Comparison of ENCODE assay signal across 14 cellular contexts in genomic region chr13:31629085-31629785, GRCh38.
DNase-seq lines count a peak whose midpoint lies in the region; ATAC-seq, FAIRE-seq and TF ChIP-seq lines count a peak whose summit lies in the region.
"Had no signal": no experiment of that assay in that cellular context is flagged by ENCODE, and none has a peak within 500 bp of the region (broad histone marks: within the 10 kb centered on the region; RNA-seq: fewer than 3 reads in every experiment).

No MANE protein-coding gene starts in this region.

- H3K27ac Mint-ChIP-seq in HFFc6 = peak overlapping the region; percentile 71
- H3K27ac Mint-ChIP-seq in CD4-positive, alpha-beta memory T cell = no peak overlapping the region
- H3K27ac Mint-ChIP-seq: activated CD8-positive, alpha-beta memory T cell treated with anti-CD3 and anti-CD28 coated beads, Interleukin-2, amount 10 ng/mL, durations not matched to agents 7 days and 5 days; activated naive CD4-positive, alpha-beta T cell treated with anti-CD3 and anti-CD28 coated beads, Interleukin-2, amount 50 U/mL, for 24 hours; T-helper 1 cell treated with Interleukin-12 subunit alpha and Interleukin-12 subunit beta and Interleukin-4 antibody, amounts not matched to agents 30 μg/mL and 1 μg/mL, for 36 hours; type B pancreatic cell had no signal

- H3K9me3 ChIP-seq in OCI-LY3 (ENCODE audit: insufficient read depth, low read length) (no peaks in the 10 kb centered on the region), small intestine (ENCODE audit: control insufficient read depth, low read depth) (no peaks in the 10 kb centered on the region)
- H3K9me3 ChIP-seq in CD4-positive, alpha-beta memory T cell (ENCODE audit: control insufficient read depth in 1 of 2, low read length in 2 of 2) = no peaks in the 10 kb centered on the region

- H3K27me3 Mint-ChIP-seq in HFFc6 (ENCODE audit: insufficient read depth) = no peaks in the 10 kb centered on the region; the same call in 1 of the 2 replicates
- peaks cover 3 to 6% of the 10 kb centered on the region in 2 donors for H3K27me3 Mint-ChIP-seq in CD4-positive, alpha-beta memory T cell
- H3K27me3 Mint-ChIP-seq: activated CD8-positive, alpha-beta memory T cell treated with anti-CD3 and anti-CD28 coated beads, Interleukin-2, amount 10 ng/mL, durations not matched to agents 7 days and 5 days; type B pancreatic cell had no signal

- H3K27me3 ChIP-seq in OCI-LY3 (ENCODE audit: low read depth, low read length) = no peaks in the 10 kb centered on the region
- H3K27me3 ChIP-seq in CD4-positive, alpha-beta memory T cell (ENCODE audit: insufficient read depth, low read length) = no peaks in the 10 kb centered on the region
- no peaks in the 10 kb centered on the region for H3K27me3 ChIP-seq in small intestine (ENCODE audit: control insufficient read depth in 2 of 2, insufficient read depth in 2 of 2, low read length in 2 of 2)

- peak; percentile 34 for ATAC-seq in sciatic nerve
- no peak for ATAC-seq in GM21528 (IDR thresholded peaks at IDR 0.05; ENCODE audit: low FRiP score, unreplicated experiment)
- no peak for ATAC-seq in GM21515 (IDR thresholded peaks at IDR 0.05; ENCODE audit: unreplicated experiment)
- ATAC-seq: activated CD8-positive, alpha-beta memory T cell treated with anti-CD3 and anti-CD28 coated beads, Interleukin-2, amount 10 ng/mL, durations not matched to agents 7 days and 5 days had no signal

- POLR2A ChIA-PET in CD4-positive, alpha-beta memory T cell (lab: Charles Lee; ENCODE audit: partially characterized antibody) = no interaction called here

- no peaks in the 10 kb centered on the region for H3K79me2 ChIP-seq in OCI-LY3 (ENCODE audit: low read length)

- DNase-seq in HFFc6 = peak; percentile 46
- peak; percentile 35 to 77 for DNase-seq in cardiac fibroblast (ENCODE audit: low read depth in 2 of 2)
- no peak for DNase-seq in sciatic nerve (ENCODE audit: low spot score)
- no peak for DNase-seq in CD4-positive, alpha-beta memory T cell
- no peak for DNase-seq in small intestine
- DNase-seq: activated CD8-positive, alpha-beta memory T cell treated with anti-CD3 and anti-CD28 coated beads, Interleukin-2, amount 10 ng/mL, durations not matched to agents 7 days and 5 days; NCI-H187 had no signal

- no peak overlapping the region for H3K4me3 ChIP-seq in OCI-LY3 (ENCODE audit: low read length)
- H3K4me3 ChIP-seq in cardiac fibroblast (replicated peaks in 1 of 2; ENCODE audit: low read depth in 2 of 2, low read length in 2 of 2) = no peak overlapping the region
- H3K4me3 ChIP-seq in CD4-positive, alpha-beta memory T cell (ENCODE audit: low read length in 2 of 2) = no peak overlapping the region
- no peak overlapping the region for H3K4me3 ChIP-seq in small intestine (ENCODE audit: low read depth in 1 of 2, low read length in 2 of 2)
- H3K4me3 ChIP-seq: HAP-1 had no signal

- H3K27ac ChIP-seq in OCI-LY3 (ENCODE audit: low read length) = no peak overlapping the region
- H3K27ac ChIP-seq in CD4-positive, alpha-beta memory T cell (ENCODE audit: low read depth, low read length) = no peak overlapping the region
- H3K27ac ChIP-seq in small intestine (ENCODE audit: low read depth in 1 of 2, low read length in 1 of 2) = no peak overlapping the region

- intact Hi-C loops in sciatic nerve (cut with DNase I) = no loop called here
- intact Hi-C loops in CD4-positive, alpha-beta memory T cell (cut with micrococcal nuclease) = no loop called here

- peaks cover 8% of the 10 kb centered on the region for H3K36me3 Mint-ChIP-seq in HFFc6 (ENCODE audit: low read depth)
- no peaks in the 10 kb centered on the region for H3K36me3 Mint-ChIP-seq in CD4-positive, alpha-beta memory T cell
- H3K36me3 Mint-ChIP-seq: activated CD8-positive, alpha-beta memory T cell treated with anti-CD3 and anti-CD28 coated beads, Interleukin-2, amount 10 ng/mL, durations not matched to agents 7 days and 5 days; activated naive CD4-positive, alpha-beta T cell treated with anti-CD3 and anti-CD28 coated beads, Interleukin-2, amount 50 U/mL, for 24 hours; type B pancreatic cell had no signal

- CTCF ChIA-PET in CD4-positive, alpha-beta memory T cell (lab: Charles Lee; ENCODE audit: partially characterized antibody) = no interaction called here

- WGBS in small intestine, 3 donors = 22 to 31% (median 26%) methylated on average over 3 of the region's 3 CpGs

- peak overlapping the region; percentile 31; the same call in 1 of the 2 replicates for H2AFZ ChIP-seq in OCI-LY3 (ENCODE audit: low read depth, low read length)

- no peak for FAIRE-seq in small intestine (lab: Jason Lieb, UNC)

- peaks cover 75% of the 10 kb centered on the region for H3K4me1 Mint-ChIP-seq in HFFc6 (ENCODE audit: low read depth)
- no peaks in the 10 kb centered on the region for H3K4me1 Mint-ChIP-seq in CD4-positive, alpha-beta memory T cell
- H3K4me1 Mint-ChIP-seq: activated CD8-positive, alpha-beta memory T cell treated with anti-CD3 and anti-CD28 coated beads, Interleukin-2, amount 10 ng/mL, durations not matched to agents 7 days and 5 days; activated naive CD4-positive, alpha-beta T cell treated with anti-CD3 and anti-CD28 coated beads, Interleukin-2, amount 50 U/mL, for 24 hours had no signal

- H3K9ac ChIP-seq in OCI-LY3 (ENCODE audit: low read length) = no peak overlapping the region; the same call in 1 of the 2 replicates

- H3K4me1 ChIP-seq in OCI-LY3 (ENCODE audit: low read length) (peaks cover 40% of the 10 kb centered on the region), small intestine (ENCODE audit: control insufficient read depth in 2 of 2, insufficient read depth in 1 of 2, low read depth in 1 of 2, low read length in 1 of 2) (no peaks in the 10 kb centered on the region)
- H3K4me1 ChIP-seq in CD4-positive, alpha-beta memory T cell (ENCODE audit: insufficient read depth, low read length) = no peaks in the 10 kb centered on the region
- H3K4me1 ChIP-seq: HAP-1 had no signal

- peaks cover 14% of the 10 kb centered on the region for H3K9me3 Mint-ChIP-seq in HFFc6
- H3K9me3 Mint-ChIP-seq in CD4-positive, alpha-beta memory T cell = peaks cover 0 to 14% (median 8%) of the 10 kb centered on the region in 8 donors
- H3K9me3 Mint-ChIP-seq: type B pancreatic cell had no signal

- TF ChIP-seq CTCF in HFFc6 (IDR thresholded peaks at IDR 0.05) (no peak), OCI-LY3 (IDR thresholded peaks at IDR 0.05; ENCODE audit: low read depth, low read length) (no peak), cardiac fibroblast (IDR thresholded peaks at IDR 0.05; ENCODE audit: low read depth, low read length) (no peak)

- H3K36me3 ChIP-seq in OCI-LY3 (replicated peaks; ENCODE audit: low read depth, low read length) = peaks cover 13% of the 10 kb centered on the region
- H3K36me3 ChIP-seq in CD4-positive, alpha-beta memory T cell (ENCODE audit: insufficient read depth, low read length) = no peaks in the 10 kb centered on the region
- H3K36me3 ChIP-seq in small intestine (ENCODE audit: control insufficient read depth in 2 of 2, insufficient read depth in 2 of 2, low read length in 2 of 2) = no peaks in the 10 kb centered on the region
- H3K36me3 ChIP-seq: HAP-1 had no signal

- no peaks in the 10 kb centered on the region for H4K20me1 ChIP-seq in OCI-LY3 (ENCODE audit: insufficient read depth, low read length)

- H3K4me2 ChIP-seq in OCI-LY3 (ENCODE audit: low read length) = no peak overlapping the region

- H3K4me3 Mint-ChIP-seq in HFFc6 = no peak overlapping the region
- H3K4me3 Mint-ChIP-seq in CD4-positive, alpha-beta memory T cell = no peak overlapping the region
- H3K4me3 Mint-ChIP-seq: activated CD8-positive, alpha-beta memory T cell treated with anti-CD3 and anti-CD28 coated beads, Interleukin-2, amount 10 ng/mL, durations not matched to agents 7 days and 5 days; activated naive CD4-positive, alpha-beta T cell treated with anti-CD3 and anti-CD28 coated beads, Interleukin-2, amount 50 U/mL, for 24 hours; T-helper 1 cell treated with Interleukin-12 subunit alpha and Interleukin-12 subunit beta and Interleukin-4 antibody, amounts not matched to agents 30 μg/mL and 1 μg/mL, for 36 hours; type B pancreatic cell had no signal

Comparison
In these comparisons a context has a peak if more than half of its experiments do, and no peak if none do; other contexts are left out.
1. DNase-seq: peak in HFFc6 (single experiment) and cardiac fibroblast (2 of 2); none in sciatic nerve (single experiment), CD4-positive, alpha-beta memory T cell (0 of 5) and small intestine (single experiment).